In the genomic region with DNA sequence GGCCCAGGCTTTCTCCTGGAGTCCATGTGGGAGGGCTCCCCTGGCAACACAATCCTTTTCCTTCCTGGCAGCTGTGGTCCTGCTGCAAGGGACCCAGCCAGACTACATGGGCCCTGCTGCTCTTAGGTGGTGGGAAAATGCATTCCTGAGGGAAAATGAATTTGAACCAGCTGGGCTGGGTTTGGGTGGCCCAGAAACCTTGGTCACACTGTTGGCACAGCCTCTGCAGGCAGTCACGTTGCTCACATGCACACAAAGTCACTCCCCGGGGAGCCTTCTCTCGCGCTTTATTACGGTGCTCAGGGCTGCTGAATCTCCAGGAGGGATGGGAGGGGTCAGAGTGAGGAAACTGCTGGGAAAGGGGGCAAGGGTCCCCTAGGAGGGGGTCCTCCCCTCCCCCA, we compare ENCODE assay signal across 8 cellular contexts. TPM values are rescaled to one million over a fixed set of nuclear protein-coding genes. Genes with fewer than 3 reads are reported as not detected.
DNase-seq lines count a peak whose midpoint lies in the region; ATAC-seq, FAIRE-seq and TF ChIP-seq lines count a peak whose summit lies in the region.

No MANE protein-coding gene starts in this region.

- H3K27me3 Mint-ChIP-seq in activated T-helper 17 cell treated with anti-CD3 and anti-CD28 coated beads, Interleukin-2, amount 50 U/mL, for 72 hours: no peaks in the 10 kb centered on the region

- no peak for ATAC-seq in activated T-helper 17 cell treated with anti-CD3 and anti-CD28 coated beads, Interleukin-2, amount 50 U/mL, for 72 hours (replicated peaks)
- ATAC-seq in HG02678 (IDR thresholded peaks at IDR 0.05; ENCODE audit: unreplicated experiment) (no peak), GM18870 (IDR thresholded peaks at IDR 0.05; ENCODE audit: unreplicated experiment) (no peak)

- peak overlapping the region; percentile 68 to 87 (median 79) for H3K27ac ChIP-seq in stomach

- peaks cover 91 to 100% (median 97%) of the 10 kb centered on the region in 4 donors for H3K4me1 ChIP-seq in stomach

- H3K4me3 Mint-ChIP-seq in activated T-helper 17 cell treated with anti-CD3 and anti-CD28 coated beads, Interleukin-2, amount 50 U/mL, for 72 hours: peak overlapping the region; percentile 60

- WGBS in stomach, 5 donors: 8 to 44% (median 30%) methylated on average over 5 of the region's 5 CpGs

- intact Hi-C loops in stomach (cut with DNase I; ENCODE audit: low total_unique reads): no loop called here

- no peaks in the 10 kb centered on the region for H3K9me3 Mint-ChIP-seq in activated T-helper 17 cell treated with anti-CD3 and anti-CD28 coated beads, Interleukin-2, amount 50 U/mL, for 72 hours

- no peaks in the 10 kb centered on the region for H3K27me3 ChIP-seq in stomach

- no peaks in the 10 kb centered on the region for H3K9me3 ChIP-seq in stomach

- H3K4me3 ChIP-seq in stomach: no peak overlapping the region

- H3K27ac Mint-ChIP-seq in activated T-helper 17 cell treated with anti-CD3 and anti-CD28 coated beads, Interleukin-2, amount 50 U/mL, for 72 hours: peak overlapping the region; percentile 85

- no peak for TF ChIP-seq POLR2A in H54 (IDR thresholded peaks at IDR 0.05; ENCODE audit: low read depth, low read length)
- TF ChIP-seq POLR2A in stomach (IDR thresholded peaks at IDR 0.05): no peak

- H3K4me1 Mint-ChIP-seq in activated T-helper 17 cell treated with anti-CD3 and anti-CD28 coated beads, Interleukin-2, amount 50 U/mL, for 72 hours: peaks cover 67% of the 10 kb centered on the region

- H3K36me3 ChIP-seq in stomach: no peaks in the 10 kb centered on the region

- no peak for TF ChIP-seq CTCF in stomach (IDR thresholded peaks at IDR 0.05)

- in situ Hi-C loops in G401 (cut with HindIII; ENCODE audit: low sequenced_read_pairs): no loop called here

- no peak for TF ChIP-seq EP300 in stomach (IDR thresholded peaks at IDR 0.05)

- DNase-seq in H54 (ENCODE audit: insufficient read length, low spot score) (peak; percentile 44), hepatic stellate cell (ENCODE audit: low spot score) (peak; percentile 74), stomach (peak; percentile 62), middle frontal gyrus (ENCODE audit: extremely low spot score, low spot score) (no peak), G401 (ENCODE audit: low spot score) (no peak)

- no peaks in the 10 kb centered on the region for H3K36me3 Mint-ChIP-seq in activated T-helper 17 cell treated with anti-CD3 and anti-CD28 coated beads, Interleukin-2, amount 50 U/mL, for 72 hours (ENCODE audit: low read depth)

- FAIRE-seq in H54 (lab: Jason Lieb, UNC): peak; percentile 70

RNA-seq across cellular contexts. Expression of gene PLEKHG3, which starts 17.2 kb away (rescaled TPM):
- 10 to 100 TPM; 17.2 to 19.2 TPM for total RNA-seq in activated T-helper 17 cell treated with anti-CD3 and anti-CD28 coated beads, Interleukin-2, amount 50 U/mL, for 72 hours
- total RNA-seq in stomach: 100 to 1,000 TPM in 1 of 5 donors, 10 to 100 TPM in 4; 25.3 to 292 (median 27.2) TPM
- polyA plus RNA-seq in stomach: 10 to 100 TPM in 1 of 3 donors, 1 to 10 TPM in 2; 7.3 to 24.8 (median 9.2) TPM
- total RNA-seq in G401 (2014; rRNA removed; shearing (Covaris generic)): 5.2 and 6.7 TPM in 2 replicates

Comparison
In these comparisons a context has a peak if more than half of its experiments do, and no peak if none do; other contexts are left out.
1. DNase-seq: peak in H54 (single experiment), hepatic stellate cell (single experiment) and stomach (single experiment); none in middle frontal gyrus (single experiment) and G401 (single experiment).